In genomic region chr1:213568929-213569815, GRCh38 we compare ENCODE assay signal across 24 cellular contexts.
DNase-seq lines count a peak whose midpoint lies in the region; ATAC-seq and TF ChIP-seq lines count a peak whose summit lies in the region.
"Had no signal": no experiment of that assay in that cellular context is flagged by ENCODE, and none has a peak within 500 bp of the region (broad histone marks: within the 10 kb centered on the region; RNA-seq: fewer than 3 reads in every experiment).

No MANE protein-coding gene starts in this region.

- H3K27me3 Mint-ChIP-seq in T-helper 2 cell treated with Interferon-gamma antibody and Interleukin-4, amounts not matched to agents 5 μg/mL and 100 μg/mL, for 36 hours (ENCODE audit: low read depth), result peaks cover 2% of the 10 kb centered on the region

- H3K27ac ChIP-seq in epithelial cell of prostate, result no peak overlapping the region
- H3K27ac ChIP-seq: BLaER1 treated with 17β-estradiol and CSF1 and Interleukin-3, amounts not matched to agents 10 nM and 100 nM; uterus had no signal

- H3K4me1 Mint-ChIP-seq in T-helper 2 cell treated with Interferon-gamma antibody and Interleukin-4, amounts not matched to agents 5 μg/mL and 100 μg/mL, for 36 hours (ENCODE audit: low read depth), result no peaks in the 10 kb centered on the region
- H3K4me1 Mint-ChIP-seq: activated naive CD4-positive, alpha-beta T cell treated with anti-CD3 and anti-CD28 coated beads, Interleukin-2, amount 50 U/mL, for 24 hours; central memory CD8-positive, alpha-beta T cell; naive B cell had no signal

- peaks cover 4% of the 10 kb centered on the region for H3K9me3 Mint-ChIP-seq in T-helper 2 cell treated with Interferon-gamma antibody and Interleukin-4, amounts not matched to agents 5 μg/mL and 100 μg/mL, for 36 hours
- H3K9me3 Mint-ChIP-seq: central memory CD8-positive, alpha-beta T cell had no signal

- no peaks in the 10 kb centered on the region for H3K36me3 Mint-ChIP-seq in T-helper 2 cell treated with Interferon-gamma antibody and Interleukin-4, amounts not matched to agents 5 μg/mL and 100 μg/mL, for 36 hours (ENCODE audit: low read depth)
- H3K36me3 Mint-ChIP-seq: naive B cell had no signal

- H3K4me3 ChIP-seq in foreskin fibroblast (ENCODE audit: low read depth in 1 of 2, low read length in 2 of 2), result no peak overlapping the region
- H3K4me3 ChIP-seq: BLaER1 treated with 17β-estradiol and CSF1 and Interleukin-3, amounts not matched to agents 10 nM and 100 nM; uterus had no signal

- no peak overlapping the region for H3K27ac Mint-ChIP-seq in T-helper 2 cell treated with Interferon-gamma antibody and Interleukin-4, amounts not matched to agents 5 μg/mL and 100 μg/mL, for 36 hours
- H3K27ac Mint-ChIP-seq: activated naive CD4-positive, alpha-beta T cell treated with anti-CD3 and anti-CD28 coated beads, Interleukin-2, amount 50 U/mL, for 24 hours; activated T-cell treated with anti-CD3 and anti-CD28 coated beads, Interleukin-2, amount 50 U/mL, for 72 hours; naive B cell had no signal

- DNase-seq in COLO668 (lab: John Stamatoyannopoulos, UW; ENCODE audit: unreplicated experiment) (peak; percentile 39), NCI-H1092 (lab: John Stamatoyannopoulos, UW) (peak; percentile 36), NCI-H345 treated with DMSO at 0.1 percent for 48 hours (lab: John Stamatoyannopoulos, UW; ENCODE audit: unreplicated experiment) (peak; percentile 39), epithelial cell of prostate (ENCODE audit: low read depth, low spot score) (peak; percentile 6), NCI-H1694 (lab: John Stamatoyannopoulos, UW) (no peak), foreskin fibroblast (no peak)
- no peak for DNase-seq in T-helper 2 cell treated with Interferon-gamma antibody and Interleukin-4, amounts not matched to agents 5 μg/mL and 100 μg/mL, for 36 hours (ENCODE audit: low spot score)
- DNase-seq: ACHN; activated CD4-positive, CD25-positive, alpha-beta regulatory T cell treated with anti-CD3 and anti-CD28 coated beads, Interleukin-2, amount 50 U/mL, for 72 hours; activated CD8-positive, alpha-beta memory T cell treated with anti-CD3 and anti-CD28 coated beads for 24 hours; activated T-cell treated with anti-CD3 and anti-CD28 coated beads, Interleukin-2, amount 50 U/mL, for 72 hours; aorta; DMS 273 treated with DMSO at 0.1 percent for 48 hours; GF-D8; left cardiac atrium; mesenchymal stem cell; naive B cell; NCI-H2227 treated with DMSO at 0.1 percent for 48 hours; uterus had no signal

- ATAC-seq in GM21515 (IDR thresholded peaks at IDR 0.05; ENCODE audit: unreplicated experiment), result no peak
- ATAC-seq: activated T-cell treated with anti-CD3 and anti-CD28 coated beads, Interleukin-2, amount 50 U/mL, for 72 hours; left cardiac atrium; sciatic nerve had no signal

- no peak for TF ChIP-seq CTCF in foreskin fibroblast (IDR thresholded peaks at IDR 0.05; ENCODE audit: low read depth, low read length)

- no peak overlapping the region for H3K4me3 Mint-ChIP-seq in T-helper 2 cell treated with Interferon-gamma antibody and Interleukin-4, amounts not matched to agents 5 μg/mL and 100 μg/mL, for 36 hours
- H3K4me3 Mint-ChIP-seq: activated naive CD4-positive, alpha-beta T cell treated with anti-CD3 and anti-CD28 coated beads, Interleukin-2, amount 50 U/mL, for 24 hours; activated T-cell treated with anti-CD3 and anti-CD28 coated beads, Interleukin-2, amount 50 U/mL, for 72 hours; central memory CD8-positive, alpha-beta T cell; naive B cell had no signal

Comparison
In these comparisons a context has a peak if more than half of its experiments do, and no peak if none do; other contexts are left out.
1. DNase-seq: peak in COLO668 (single experiment), NCI-H1092 (single experiment), NCI-H345 treated with DMSO at 0.1 percent for 48 hours (single experiment) and epithelial cell of prostate (single experiment); none in NCI-H1694 (single experiment), foreskin fibroblast (0 of 2) and T-helper 2 cell treated with Interferon-gamma antibody and Interleukin-4, amounts not matched to agents 5 μg/mL and 100 μg/mL, for 36 hours (single experiment).